In genomic region chr9:137405677-137406081, GRCh38 we compare ENCODE assay signal across 26 cellular contexts. TPM values are rescaled to one million over a fixed set of nuclear protein-coding genes. Genes with fewer than 3 reads are reported as not detected.
DNase-seq lines count a peak whose midpoint lies in the region; ATAC-seq and TF ChIP-seq lines count a peak whose summit lies in the region.
"Had no signal": no experiment of that assay in that cellular context is flagged by ENCODE, and none has a peak within 500 bp of the region (broad histone marks: within the 10 kb centered on the region; RNA-seq: fewer than 3 reads in every experiment).

No MANE protein-coding gene starts in this region.

- no peaks in the 10 kb centered on the region for H3K27me3 Mint-ChIP-seq in Calu3 (ENCODE audit: unreplicated experiment)
- peaks cover 7% of the 10 kb centered on the region for H3K27me3 Mint-ChIP-seq in HFFc6 (ENCODE audit: insufficient read depth)
- H3K27me3 Mint-ChIP-seq in naive B cell: no peaks in the 10 kb centered on the region
- H3K27me3 Mint-ChIP-seq: activated T-cell treated with anti-CD3 and anti-CD28 coated beads, Interleukin-2, amount 50 U/mL, for 24 hours had no signal

- intact Hi-C loops in Calu3 (cut with micrococcal nuclease; ENCODE audit: unreplicated experiment): no loop called here

- BruUV-seq in Calu3 (replicated peaks; lab: Mats Ljungman, UMichigan): no TSS peak

- H3K36me3 Mint-ChIP-seq in Calu3 (ENCODE audit: insufficient read depth, unreplicated experiment) (peaks cover 25% of the 10 kb centered on the region), HFFc6 (ENCODE audit: low read depth) (peaks cover 8% of the 10 kb centered on the region), naive B cell (peaks cover 6 to 9% of the 10 kb centered on the region in 2 donors)

- no peak for ATAC-seq in naive B cell (ENCODE audit: low read depth in 2 of 2)
- ATAC-seq in GM18909 (IDR thresholded peaks at IDR 0.05; ENCODE audit: poor library complexity, unreplicated experiment): no peak
- ATAC-seq: activated CD8-positive, alpha-beta T cell treated with anti-CD3 and anti-CD28 coated beads, Interleukin-2, amount 10 ng/mL, durations not matched to agents 7 days and 5 days had no signal

- H3K9me3 Mint-ChIP-seq in Calu3 (ENCODE audit: low read depth, unreplicated experiment) (no peaks in the 10 kb centered on the region), HFFc6 (no peaks in the 10 kb centered on the region), naive B cell (peaks cover 0 to 8% (median 0%) of the 10 kb centered on the region in 7 donors)
- H3K9me3 Mint-ChIP-seq: activated T-cell treated with anti-CD3 and anti-CD28 coated beads, Interleukin-2, amount 50 U/mL, for 24 hours; CD8-positive, alpha-beta memory T cell had no signal

- H3K4me3 ChIP-seq in adipocyte (ENCODE audit: low read length) (no peak overlapping the region), foreskin fibroblast (ENCODE audit: low read depth in 1 of 2, low read length in 2 of 2) (no peak overlapping the region)

- no peaks in the 10 kb centered on the region for H3K9me3 ChIP-seq in adipocyte (ENCODE audit: control insufficient read depth, low read length)
- H3K9me3 ChIP-seq: neutrophil had no signal

- DNase-seq in Calu3: no peak
- DNase-seq in HFFc6: no peak
- peak; percentile 13 for DNase-seq in adipocyte (ENCODE audit: low read depth)
- DNase-seq in naive B cell: no peak
- DNase-seq in COLO829 (ENCODE audit: low spot score): no peak
- no peak for DNase-seq in SW480 (ENCODE audit: low spot score)
- DNase-seq in foreskin fibroblast: no peak
- DNase-seq: activated CD4-positive, CD25-positive, alpha-beta regulatory T cell; activated CD8-positive, alpha-beta T cell treated with anti-CD3 and anti-CD28 coated beads, Interleukin-2, amount 10 ng/mL, durations not matched to agents 7 days and 5 days; activated naive CD4-positive, alpha-beta T cell treated with anti-CD3 and anti-CD28 coated beads, Interleukin-2, amount 10 ng/mL, durations not matched to agents 7 days and 5 days; activated T-cell treated with anti-CD3 and anti-CD28 coated beads, Interleukin-2, amount 50 U/mL, for 24 hours; CD8-positive, alpha-beta memory T cell; endodermal cell; midbrain; NCI-H1694 treated with DMSO at 0.1 percent for 48 hours; NCI-H748 treated with DMSO at 0.1 percent for 48 hours; retina; SHP77 treated with DMSO at 0.1 percent for 48 hours; stimulated activated CD4-positive, alpha-beta T cell treated with anti-CD3 and anti-CD28 coated beads, Interleukin-12 subunit alpha, Interleukin-12 subunit beta, amount 100 ng/mL, for 4 hours had no signal

- no peak overlapping the region for H3K9ac ChIP-seq in adipocyte (ENCODE audit: low read length)

- H3K36me3 ChIP-seq in adipocyte (ENCODE audit: control insufficient read depth, insufficient read depth, low read length, severe bottlenecking): no peaks in the 10 kb centered on the region
- H3K36me3 ChIP-seq: neutrophil had no signal

- H3K4me1 Mint-ChIP-seq in Calu3 (ENCODE audit: low read depth, unreplicated experiment) (peaks cover 8% of the 10 kb centered on the region), HFFc6 (ENCODE audit: low read depth) (peaks cover 8% of the 10 kb centered on the region), naive B cell (peaks cover 18 to 25% (median 21%) of the 10 kb centered on the region in 3 donors)
- H3K4me1 Mint-ChIP-seq: endodermal cell had no signal

- H3K27ac Mint-ChIP-seq in Calu3 (ENCODE audit: unreplicated experiment) (peak overlapping the region; percentile 34), HFFc6 (no peak overlapping the region), naive B cell (peak overlapping the region in 4 of 6 donors; percentile 6 to 62 (median 26))
- H3K27ac Mint-ChIP-seq: activated CD8-positive, alpha-beta T cell treated with anti-CD3 and anti-CD28 coated beads, Interleukin-2, amount 10 ng/mL, durations not matched to agents 7 days and 5 days; activated naive CD4-positive, alpha-beta T cell treated with anti-CD3 and anti-CD28 coated beads, Interleukin-2, amount 10 ng/mL, durations not matched to agents 7 days and 5 days; activated T-cell treated with anti-CD3 and anti-CD28 coated beads, Interleukin-2, amount 50 U/mL, for 24 hours; CD8-positive, alpha-beta memory T cell; endodermal cell had no signal

- TF ChIP-seq CTCF in Calu3 (IDR thresholded peaks at IDR 0.05; ENCODE audit: unreplicated experiment) (no peak), HFFc6 (IDR thresholded peaks at IDR 0.05) (no peak), foreskin fibroblast (IDR thresholded peaks at IDR 0.05; ENCODE audit: low read depth, low read length) (no peak)

- H3K4me3 Mint-ChIP-seq in Calu3 (ENCODE audit: low read depth, unreplicated experiment) (peak overlapping the region; percentile 38), HFFc6 (peak overlapping the region; percentile 51), naive B cell (peak overlapping the region in 4 of 8 donors; percentile 55 to 68 (median 63))
- H3K4me3 Mint-ChIP-seq: activated CD8-positive, alpha-beta T cell treated with anti-CD3 and anti-CD28 coated beads, Interleukin-2, amount 10 ng/mL, durations not matched to agents 7 days and 5 days; activated naive CD4-positive, alpha-beta T cell treated with anti-CD3 and anti-CD28 coated beads, Interleukin-2, amount 10 ng/mL, durations not matched to agents 7 days and 5 days; activated T-cell treated with anti-CD3 and anti-CD28 coated beads, Interleukin-2, amount 50 U/mL, for 24 hours; endodermal cell had no signal

- no peaks in the 10 kb centered on the region for H3K27me3 ChIP-seq in adipocyte (replicated peaks; ENCODE audit: control insufficient read depth, insufficient read depth, low read length)

- CTCF ChIA-PET in Calu3 (lab: Charles Lee): no interaction called here

- H3K4me1 ChIP-seq in adipocyte (ENCODE audit: control insufficient read depth, insufficient read depth, low read length): peaks cover 4% of the 10 kb centered on the region

RNA-seq across cellular contexts. Expression of gene EXD3, which starts 17.3 kb away (rescaled TPM):
- 13.2 and 15.3 TPM in 2 replicates for total RNA-seq in Calu3 (2022)
- total RNA-seq in HFFc6 (2021; fragmentation: NEBNext Ultra II Directional; extraction: Animal tissue kit (Norgen Biotek cat#: 25700)): 10 to 100 TPM in 1 of 6 experiments, 1 to 10 TPM in 5; 6.4 to 10.6 (median 8.7) TPM
- 1 to 10 TPM in 5 of 6 donors, not detected in 1; 2.3 to 7.5 (median 4.5) TPM for polyA plus RNA-seq in naive B cell (ENCODE audit: low read depth in 6 of 6)

RNA-seq across cellular contexts. Expression of gene NOXA1, which starts 17.5 kb away (rescaled TPM):
- 12.0 and 12.3 TPM in 2 replicates for total RNA-seq in Calu3 (2022)
- total RNA-seq in HFFc6 (2021; fragmentation: NEBNext Ultra II Directional; extraction: Animal tissue kit (Norgen Biotek cat#: 25700)): under 1 TPM in 5 of 6 experiments, not detected in 1; 0.09 to 0.36 (median 0.20) TPM
- polyA plus RNA-seq in naive B cell (ENCODE audit: low read depth in 6 of 6): 1 to 10 TPM in 5 of 6 donors, not detected in 1; 1.3 to 2.3 (median 1.6) TPM
- total RNA-seq: M059J, OCI-LY7 had no signal

RNA-seq across cellular contexts. Expression of gene ENTPD8, which starts 35.5 kb away (rescaled TPM):
- total RNA-seq in Calu3 (2022): 0.97 and 1.6 TPM in 2 replicates
- total RNA-seq in HFFc6 (2021; fragmentation: NEBNext Ultra II Directional; extraction: Animal tissue kit (Norgen Biotek cat#: 25700)): not detected
- polyA plus RNA-seq in naive B cell (ENCODE audit: low read depth in 6 of 6): not detected
- total RNA-seq: activated CD8-positive, alpha-beta T cell treated with anti-CD3 and anti-CD28 coated beads, Interleukin-2, amount 10 ng/mL, durations not matched to agents 7 days and 5 days; CD8-positive, alpha-beta memory T cell; M059J; OCI-LY7; T-helper 2 cell treated with Interferon-gamma antibody and Interleukin-4, amounts not matched to agents 100 ng/mL and 5 ng/mL, for 36 hours; ureter had no signal
- polyA plus RNA-seq: CD8-positive, alpha-beta memory T cell; fibroblast of lung had no signal

RNA-seq across cellular contexts. Expression of gene NSMF, which starts 53.5 kb away (rescaled TPM):
- 31.6 and 38.3 TPM in 2 replicates for total RNA-seq in Calu3 (2022)
- 10 to 100 TPM; 24.3 to 29.9 (median 26.4) TPM for total RNA-seq in HFFc6 (2021; fragmentation: NEBNext Ultra II Directional; extraction: Animal tissue kit (Norgen Biotek cat#: 25700))
- polyA plus RNA-seq in naive B cell (ENCODE audit: low read depth in 6 of 6): 1 to 10 TPM in 5 of 6 donors, not detected in 1; 2.7 to 7.6 (median 3.7) TPM
